Comparison of ENCODE assay signal across 11 cellular contexts in the genomic region with DNA sequence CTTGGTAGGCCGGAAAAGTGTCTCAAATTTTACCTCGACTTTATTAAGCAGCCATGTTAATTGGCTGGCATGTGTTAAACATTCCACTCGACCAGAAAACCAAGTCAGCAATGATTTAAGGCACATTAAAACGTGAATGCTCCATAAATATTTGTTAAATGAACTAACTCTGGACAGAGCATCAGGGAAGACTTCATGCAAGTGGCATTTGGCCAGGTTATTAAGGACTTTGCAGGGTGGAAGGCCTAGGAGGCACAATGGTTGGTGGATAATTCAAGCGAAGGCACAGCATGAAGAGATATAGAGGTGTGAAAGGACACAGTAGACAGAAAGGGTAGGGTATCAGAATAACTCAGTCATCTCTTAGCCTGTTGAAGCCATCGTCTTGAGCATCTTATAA. TPM values are rescaled to one million over a fixed set of nuclear protein-coding genes. Genes with fewer than 3 reads are reported as not detected.
DNase-seq lines count a peak whose midpoint lies in the region; ATAC-seq and TF ChIP-seq lines count a peak whose summit lies in the region.
"Had no signal": no experiment of that assay in that cellular context is flagged by ENCODE, and none has a peak within 500 bp of the region (broad histone marks: within the 10 kb centered on the region; RNA-seq: fewer than 3 reads in every experiment).

No MANE protein-coding gene starts in this region.

- TF ChIP-seq CTCF in SK-N-SH (IDR thresholded peaks at IDR 0.05): no peak
- no peak for TF ChIP-seq CTCF in GM20000 (IDR thresholded peaks at IDR 0.05; ENCODE audit: extremely low read depth, missing control alignments)

- POLR2A ChIA-PET in SK-N-SH (lab: Yijun Ruan, JAX): no interaction called here

- H3K4me1 ChIP-seq in SK-N-SH (ENCODE audit: control insufficient read depth in 1 of 2, insufficient read depth in 2 of 2, low read depth in 1 of 2, low read length in 1 of 2): peaks cover 21 to 40% of the 10 kb centered on the region in 2 experiments

- intact Hi-C loops in Right ventricle myocardium superior (cut with DNase I): no loop called here

- H3K9ac ChIP-seq in SK-N-SH: no peak overlapping the region

- DNase-seq in EL: peak; percentile 73
- no peak for DNase-seq in SK-N-SH
- DNase-seq in Right ventricle myocardium superior: no peak
- no peak for DNase-seq in stimulated activated effector memory CD8-positive, alpha-beta T cell treated with anti-CD3 and anti-CD28 coated beads, Interleukin-12 subunit alpha, Interleukin-12 subunit beta, amount 100 ng/mL, for 72 hours (ENCODE audit: low spot score in 2 of 2)
- no peak for DNase-seq in GM20000 (ENCODE audit: low spot score)
- DNase-seq in inferior parietal cortex (ENCODE audit: extremely low spot score): no peak
- no peak for DNase-seq in stimulated activated naive CD8-positive, alpha-beta T cell treated with anti-CD3 and anti-CD28 coated beads, Interleukin-15, amount 100 ng/mL, for 72 hours
- DNase-seq: stimulated activated CD4-positive, alpha-beta T cell treated with anti-CD3 and anti-CD28 coated beads, Interleukin-4, amount 100 ng/mL, for 1 hour had no signal

- no peak for TF ChIP-seq RAD21 in SK-N-SH (IDR thresholded peaks at IDR 0.05; ENCODE audit: low read length)

- no peaks in the 10 kb centered on the region for H3K27me3 Mint-ChIP-seq in stimulated activated naive CD8-positive, alpha-beta T cell treated with anti-CD3 and anti-CD28 coated beads, Interleukin-15, amount 100 ng/mL, for 72 hours

- H3K4me1 Mint-ChIP-seq in stimulated activated effector memory CD8-positive, alpha-beta T cell treated with anti-CD3 and anti-CD28 coated beads, Interleukin-12 subunit alpha, Interleukin-12 subunit beta, amount 100 ng/mL, for 72 hours: peaks cover 65% of the 10 kb centered on the region
- H3K4me1 Mint-ChIP-seq in stimulated activated naive CD8-positive, alpha-beta T cell treated with anti-CD3 and anti-CD28 coated beads, Interleukin-15, amount 100 ng/mL, for 72 hours: peaks cover 48% of the 10 kb centered on the region

- peak overlapping the region; percentile 80 to 82; a peak in 3 of 4 replicates for H3K27ac ChIP-seq in SK-N-SH (ENCODE audit: low read depth in 2 of 2, low read length in 1 of 2)

- H3K27me3 ChIP-seq in SK-N-SH (ENCODE audit: insufficient read depth): no peaks in the 10 kb centered on the region
- H3K27me3 ChIP-seq: cardiac muscle cell, tibial nerve had no signal

- 71% methylated on average over 6 of the region's 6 CpGs for WGBS in SK-N-SH (ENCODE audit: low lambda C conversion rate)

- no peak overlapping the region for H3K4me3 Mint-ChIP-seq in stimulated activated effector memory CD8-positive, alpha-beta T cell treated with anti-CD3 and anti-CD28 coated beads, Interleukin-12 subunit alpha, Interleukin-12 subunit beta, amount 100 ng/mL, for 72 hours
- no peak overlapping the region for H3K4me3 Mint-ChIP-seq in stimulated activated naive CD8-positive, alpha-beta T cell treated with anti-CD3 and anti-CD28 coated beads, Interleukin-15, amount 100 ng/mL, for 72 hours

- peak overlapping the region; percentile 68 for H3K27ac Mint-ChIP-seq in stimulated activated effector memory CD8-positive, alpha-beta T cell treated with anti-CD3 and anti-CD28 coated beads, Interleukin-12 subunit alpha, Interleukin-12 subunit beta, amount 100 ng/mL, for 72 hours
- no peak overlapping the region for H3K27ac Mint-ChIP-seq in stimulated activated naive CD8-positive, alpha-beta T cell treated with anti-CD3 and anti-CD28 coated beads, Interleukin-15, amount 100 ng/mL, for 72 hours

- no peaks in the 10 kb centered on the region for H3K9me3 ChIP-seq in SK-N-SH
- H3K9me3 ChIP-seq: tibial nerve had no signal

- H3K79me2 ChIP-seq in SK-N-SH (ENCODE audit: insufficient read depth): peaks cover 81% of the 10 kb centered on the region

- peaks cover 18% of the 10 kb centered on the region for H4K20me1 ChIP-seq in SK-N-SH (ENCODE audit: insufficient read depth)

- peak overlapping the region; percentile 68; the same call in 1 of the 2 replicates for H3K4me2 ChIP-seq in SK-N-SH

- H3K36me3 Mint-ChIP-seq in stimulated activated effector memory CD8-positive, alpha-beta T cell treated with anti-CD3 and anti-CD28 coated beads, Interleukin-12 subunit alpha, Interleukin-12 subunit beta, amount 100 ng/mL, for 72 hours: peaks cover 29% of the 10 kb centered on the region

- CTCF ChIA-PET in SK-N-SH (lab: Yijun Ruan, JAX): no interaction called here

- H3F3A ChIP-seq in SK-N-SH (replicated peaks; ENCODE audit: insufficient read depth): peaks cover 30% of the 10 kb centered on the region

- ATAC-seq in Right ventricle myocardium superior (ENCODE audit: poor library complexity): peak; percentile 59
- ATAC-seq in stimulated activated effector memory CD8-positive, alpha-beta T cell treated with anti-CD3 and anti-CD28 coated beads, Interleukin-12 subunit alpha, Interleukin-12 subunit beta, amount 100 ng/mL, for 72 hours: no peak
- no peak for ATAC-seq in HG03378 (IDR thresholded peaks at IDR 0.05; ENCODE audit: unreplicated experiment)
- no peak for ATAC-seq in stimulated activated naive CD8-positive, alpha-beta T cell treated with anti-CD3 and anti-CD28 coated beads, Interleukin-15, amount 100 ng/mL, for 72 hours

- H3K9me2 ChIP-seq in SK-N-SH: no peaks in the 10 kb centered on the region

- no peak for TF ChIP-seq EP300 in SK-N-SH (IDR thresholded peaks at IDR 0.05; ENCODE audit: borderline replicate concordance in 1 of 2, low read depth in 1 of 2, low read length in 1 of 2)

- no peak overlapping the region for H2AFZ ChIP-seq in SK-N-SH (ENCODE audit: low read depth)

- H3K9me3 Mint-ChIP-seq in stimulated activated effector memory CD8-positive, alpha-beta T cell treated with anti-CD3 and anti-CD28 coated beads, Interleukin-12 subunit alpha, Interleukin-12 subunit beta, amount 100 ng/mL, for 72 hours: no peaks in the 10 kb centered on the region
- no peaks in the 10 kb centered on the region for H3K9me3 Mint-ChIP-seq in stimulated activated naive CD8-positive, alpha-beta T cell treated with anti-CD3 and anti-CD28 coated beads, Interleukin-15, amount 100 ng/mL, for 72 hours

- no peaks in the 10 kb centered on the region for H3K36me3 ChIP-seq in SK-N-SH (replicated peaks in 1 of 2; ENCODE audit: control insufficient read depth in 1 of 2, insufficient read depth in 2 of 2, low read length in 1 of 2)
- H3K36me3 ChIP-seq: cardiac muscle cell, tibial nerve had no signal

- H3K4me3 ChIP-seq in SK-N-SH (ENCODE audit: low read depth in 2 of 2, low read length in 1 of 2): no peak overlapping the region
- H3K4me3 ChIP-seq: cardiac muscle cell, tibial nerve had no signal

TF ChIP-seq in SK-N-SH, 30 proteins besides CTCF, POLR2A, EP300 and RAD21 (continues in another document):
- TF ChIP-seq, protein P1, sequence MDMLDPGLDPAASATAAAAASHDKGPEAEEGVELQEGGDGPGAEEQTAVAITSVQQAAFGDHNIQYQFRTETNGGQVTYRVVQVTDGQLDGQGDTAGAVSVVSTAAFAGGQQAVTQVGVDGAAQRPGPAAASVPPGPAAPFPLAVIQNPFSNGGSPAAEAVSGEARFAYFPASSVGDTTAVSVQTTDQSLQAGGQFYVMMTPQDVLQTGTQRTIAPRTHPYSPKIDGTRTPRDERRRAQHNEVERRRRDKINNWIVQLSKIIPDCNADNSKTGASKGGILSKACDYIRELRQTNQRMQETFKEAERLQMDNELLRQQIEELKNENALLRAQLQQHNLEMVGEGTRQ (IDR thresholded peaks at IDR 0.05; ENCODE audit: borderline replicate concordance, low read depth, low read length): no peak
- TF ChIP-seq REST (IDR thresholded peaks at IDR 0.05; ENCODE audit: low read depth, low read length): 0 out of 2 replicates have a peak, but pooled peaks have one; percentile 3
- no peak for TF ChIP-seq TCF12 (IDR thresholded peaks at IDR 0.05)
- TF ChIP-seq YY1 (IDR thresholded peaks at IDR 0.05; ENCODE audit: low read depth): no peak
- TF ChIP-seq, protein P2, sequence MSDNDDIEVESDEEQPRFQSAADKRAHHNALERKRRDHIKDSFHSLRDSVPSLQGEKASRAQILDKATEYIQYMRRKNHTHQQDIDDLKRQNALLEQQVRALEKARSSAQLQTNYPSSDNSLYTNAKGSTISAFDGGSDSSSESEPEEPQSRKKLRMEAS (IDR thresholded peaks at IDR 0.05; ENCODE audit: low read depth): no peak

RNA-seq across cellular contexts. Expression of gene ELOVL5, which starts 23.0 kb away (rescaled TPM):
- 31.9 and 46.4 TPM in 2 replicates for polyA plus RNA-seq in SK-N-SH (2012; rRNA removed)
- 35.2 and 38.0 TPM in 2 replicates for polyA plus RNA-seq in SK-N-SH (2012; cell fraction: cytosol; rRNA removed)
- polyA plus RNA-seq in SK-N-SH (2012; cell fraction: nucleus; rRNA removed): 21.5 and 37.4 TPM in 2 replicates
- total RNA-seq in Right ventricle myocardium superior: 20.8 TPM
